ENCODE assay signal across 8 cellular contexts in the genomic region with DNA sequence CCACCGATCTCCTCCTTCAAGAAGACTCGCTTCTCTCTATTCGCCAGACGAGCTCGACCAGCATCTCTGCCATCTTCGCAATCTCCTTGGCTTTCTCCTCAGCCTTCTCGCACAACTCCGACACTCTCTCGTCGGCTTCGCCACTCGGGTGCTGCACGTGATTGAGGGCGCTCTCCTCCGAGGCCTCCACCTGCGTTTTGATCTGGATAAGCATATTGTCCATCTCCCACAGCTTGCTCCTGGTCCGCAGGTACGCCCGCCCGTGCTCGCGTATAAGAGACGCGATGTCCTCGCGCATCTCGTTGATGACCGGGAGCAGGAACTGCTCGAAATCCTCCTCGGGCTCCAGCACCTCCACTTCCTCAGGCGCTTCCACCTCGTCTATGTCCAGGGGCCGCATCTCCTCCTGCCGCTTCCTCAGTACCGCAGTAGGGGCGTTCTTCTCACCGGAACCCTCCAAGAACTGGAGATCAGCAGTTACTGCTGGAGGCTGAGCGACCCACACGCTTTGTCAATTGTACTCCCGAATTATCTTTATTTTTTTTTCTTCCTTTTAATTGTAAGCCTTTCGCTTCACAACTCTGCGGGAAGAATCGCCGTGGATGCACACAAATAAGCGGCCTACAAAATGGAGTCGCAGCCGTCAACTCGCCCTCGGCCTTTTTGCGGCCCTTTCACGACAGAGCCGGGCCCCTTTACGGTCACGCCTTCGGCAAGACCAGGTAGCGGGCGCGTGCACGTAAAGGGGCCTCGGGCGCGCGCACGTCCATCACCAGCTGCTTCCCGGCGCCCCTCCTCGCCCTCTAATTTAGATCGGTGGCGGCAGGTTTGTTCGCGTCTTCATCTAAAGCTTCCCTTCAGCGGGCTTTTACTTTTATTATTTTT.
A peak's percentile ranks its signal among the peaks of the same experiment; 100 is the strongest.
DNase-seq lines count a peak whose midpoint lies in the region; ATAC-seq and TF ChIP-seq lines count a peak whose summit lies in the region.

Gene MRFAP1L1 (minus strand): TSS at position 636 of the 885 bp plus-strand sequence. CDS start 236 bp downstream, at position 400.

- TF ChIP-seq CTCF in choroid plexus epithelial cell (conservative IDR thresholded peaks at IDR 0.05; ENCODE audit: low read depth, low read length), result peak; percentile 30

- peak; percentile 85 for TF ChIP-seq POLR2A in GM19099 (IDR thresholded peaks at IDR 0.05; ENCODE audit: extremely low read depth, insufficient read length, low read depth)

- DNase-seq in AG20443 (ENCODE audit: low spot score) (peak; percentile 97), NCI-H524 (lab: John Stamatoyannopoulos, UW) (peak; percentile 96 to 97), choroid plexus epithelial cell (ENCODE audit: low read depth) (peak; percentile 98), kidney glomerular epithelial cell (lab: John Stamatoyannopoulos, UW) (peak; percentile 92)
- peak; percentile 96 to 97 for DNase-seq in activated CD4-positive, alpha-beta T cell treated with anti-CD3 and anti-CD28 coated beads for 4 hours
- DNase-seq in stimulated activated CD4-positive, alpha-beta T cell treated with anti-CD3 and anti-CD28 coated beads, Interleukin-15, amount 100 ng/mL, for 48 hours (ENCODE audit: low read depth in 2 of 2), result peak; percentile 92 to 96

- H3K4me3 ChIP-seq in choroid plexus epithelial cell (ENCODE audit: low read depth, low read length), result peak within 1 kb of the TSS; percentile 84

- ATAC-seq in HG03439 (IDR thresholded peaks at IDR 0.05; ENCODE audit: unreplicated experiment), result peak; percentile 69

Comparison
In these comparisons a context has a peak if more than half of its experiments do, and no peak if none do; other contexts are left out.
1. Peak in every context shown above with its lines: DNase-seq, ATAC-seq and H3K4me3 ChIP-seq.